ENCODE assay signal across 8 cellular contexts in the genomic region with DNA sequence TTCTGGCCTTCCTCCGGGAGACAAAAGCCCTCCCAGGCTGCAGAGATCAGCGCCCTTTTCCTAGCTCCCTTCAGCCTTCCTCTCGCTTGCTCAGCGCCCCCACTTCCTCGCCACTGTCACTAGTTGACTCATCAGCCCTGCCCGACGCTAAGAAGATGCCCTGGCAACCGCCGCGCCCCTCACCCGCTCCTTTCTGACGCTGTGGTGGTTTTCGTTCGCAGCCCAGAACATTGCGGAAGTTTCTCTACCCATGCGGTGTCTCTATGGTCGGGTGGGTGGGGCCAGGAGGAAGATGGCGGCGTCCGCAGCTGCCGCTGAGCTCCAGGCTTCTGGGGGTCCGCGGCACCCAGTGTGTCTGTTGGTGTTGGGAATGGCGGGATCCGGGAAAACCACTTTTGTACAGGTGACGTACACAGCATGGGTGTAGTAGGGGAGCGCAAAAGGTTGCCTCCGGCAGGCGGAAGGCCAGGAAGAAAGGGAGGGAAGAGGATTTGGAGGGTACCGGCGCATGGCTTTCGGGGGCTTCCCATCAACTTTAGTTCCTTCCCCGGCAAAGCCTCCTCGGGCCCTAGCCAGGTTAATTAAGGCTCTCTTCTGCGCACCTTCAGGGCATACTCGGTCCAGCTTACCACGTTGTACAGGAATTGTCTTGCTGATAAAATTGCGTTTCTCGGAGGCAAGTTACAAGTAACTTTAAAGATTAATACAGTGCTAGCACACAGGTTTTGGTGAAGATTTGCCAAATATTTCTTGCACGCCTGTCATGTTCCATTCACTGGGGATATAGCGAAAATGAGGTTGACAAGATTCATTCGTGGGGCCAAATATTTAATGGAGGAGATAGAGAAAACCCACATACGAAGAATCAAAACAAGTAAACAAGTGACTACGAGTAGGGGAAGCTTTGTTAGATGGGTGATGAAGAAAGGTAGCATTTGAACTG. TPM values are rescaled to one million over a fixed set of nuclear protein-coding genes. Genes with fewer than 3 reads are reported as not detected.
A peak's percentile ranks its signal among the peaks of the same experiment; 100 is the strongest.
DNase-seq lines count a peak whose midpoint lies in the region; ATAC-seq and TF ChIP-seq lines count a peak whose summit lies in the region.

A gene with protein sequence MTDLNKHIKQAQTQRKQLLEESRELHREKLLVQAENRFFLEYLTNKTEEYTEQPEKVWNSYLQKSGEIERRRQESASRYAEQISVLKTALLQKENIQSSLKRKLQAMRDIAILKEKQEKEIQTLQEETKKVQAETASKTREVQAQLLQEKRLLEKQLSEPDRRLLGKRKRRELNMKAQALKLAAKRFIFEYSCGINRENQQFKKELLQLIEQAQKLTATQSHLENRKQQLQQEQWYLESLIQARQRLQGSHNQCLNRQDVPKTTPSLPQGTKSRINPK (minus strand): TSS at position 246 of the 943 bp plus-strand sequence. CDS start 1,213 bp downstream, outside the sequence.
A gene (plus strand): TSS at position 284 of the 943 bp plus-strand sequence. CDS start 9 bp downstream, at position 293.

- no peak for TF ChIP-seq CTCF in PC-3 (conservative IDR thresholded peaks at IDR 0.05; ENCODE audit: low read depth, low read length)

- peaks cover 30% of the 10 kb centered on the region for H3K4me1 Mint-ChIP-seq in activated T-cell treated with anti-CD3 and anti-CD28 coated beads, Interleukin-2, amount 50 U/mL, for 4 hours (ENCODE audit: low read depth)
- peaks cover 6 to 20% (median 10%) of the 10 kb centered on the region in 3 donors for H3K4me1 Mint-ChIP-seq in naive B cell
- H3K4me1 Mint-ChIP-seq in stimulated activated effector memory CD8-positive, alpha-beta T cell treated with anti-CD3 and anti-CD28 coated beads, Interleukin-12 subunit alpha, Interleukin-12 subunit beta, amount 100 ng/mL, for 72 hours: peaks cover 9% of the 10 kb centered on the region

- DNase-seq in DMS79 (lab: John Stamatoyannopoulos, UW) (peak; percentile 80), PC-3 (peak; percentile 96), fibroblast of gingiva (ENCODE audit: low read depth) (peak; percentile 90), naive B cell (peak; percentile 93)
- DNase-seq in activated T-cell treated with anti-CD3 and anti-CD28 coated beads, Interleukin-2, amount 50 U/mL, for 4 hours: peak; percentile 93
- DNase-seq in stimulated activated effector memory CD8-positive, alpha-beta T cell treated with anti-CD3 and anti-CD28 coated beads, Interleukin-12 subunit alpha, Interleukin-12 subunit beta, amount 100 ng/mL, for 72 hours (ENCODE audit: low spot score in 2 of 2): peak; percentile 85 to 96

- H3K36me3 ChIP-seq in PC-3 (ENCODE audit: low read depth, low read length): peaks cover 21% of the 10 kb centered on the region

- TF ChIP-seq EP300 in Ishikawa (IDR thresholded peaks at IDR 0.05; ENCODE audit: borderline replicate concordance): 0 out of 2 replicates have a peak, but pooled peaks have one; percentile 34

- H3K36me3 Mint-ChIP-seq in activated T-cell treated with anti-CD3 and anti-CD28 coated beads, Interleukin-2, amount 50 U/mL, for 4 hours (ENCODE audit: insufficient read depth): peaks cover 29% of the 10 kb centered on the region
- H3K36me3 Mint-ChIP-seq in naive B cell: peaks cover 19 to 25% of the 10 kb centered on the region in 2 donors
- H3K36me3 Mint-ChIP-seq in stimulated activated effector memory CD8-positive, alpha-beta T cell treated with anti-CD3 and anti-CD28 coated beads, Interleukin-12 subunit alpha, Interleukin-12 subunit beta, amount 100 ng/mL, for 72 hours: peaks cover 57% of the 10 kb centered on the region

- H3K9me2 ChIP-seq in PC-3 (replicated peaks; ENCODE audit: low read length): peaks cover 3% of the 10 kb centered on the region; the same call in 1 of the 2 replicates

- intact Hi-C loops in PC-3 (cut with micrococcal nuclease): loop anchor here (1.0 to 2.0 kb wide), 3 partner anchors 78 to 220 kb away; a partner anchor contains a TSS

- H2AFZ ChIP-seq in PC-3 (ENCODE audit: low read length): peak within 1 kb of the TSS; percentile 90

- peak; percentile 98 for ATAC-seq in GM21619 (IDR thresholded peaks at IDR 0.05; ENCODE audit: unreplicated experiment)
- peak; percentile 95 for ATAC-seq in PC-3
- ATAC-seq in activated T-cell treated with anti-CD3 and anti-CD28 coated beads, Interleukin-2, amount 50 U/mL, for 4 hours: peak; percentile 98
- ATAC-seq in naive B cell (ENCODE audit: low read depth in 2 of 2): peak; percentile 100
- peak; percentile 99 for ATAC-seq in stimulated activated effector memory CD8-positive, alpha-beta T cell treated with anti-CD3 and anti-CD28 coated beads, Interleukin-12 subunit alpha, Interleukin-12 subunit beta, amount 100 ng/mL, for 72 hours

- H3K4me1 ChIP-seq in PC-3 (ENCODE audit: insufficient read depth, low read length): peaks cover 23% of the 10 kb centered on the region

- H4K20me1 ChIP-seq in PC-3 (ENCODE audit: low read length): no peaks in the 10 kb centered on the region

- H3K9me3 ChIP-seq in PC-3 (ENCODE audit: low read length): no peaks in the 10 kb centered on the region

- H3K9me3 Mint-ChIP-seq in activated T-cell treated with anti-CD3 and anti-CD28 coated beads, Interleukin-2, amount 50 U/mL, for 4 hours: no peaks in the 10 kb centered on the region
- no peaks in the 10 kb centered on the region for H3K9me3 Mint-ChIP-seq in naive B cell
- no peaks in the 10 kb centered on the region for H3K9me3 Mint-ChIP-seq in stimulated activated effector memory CD8-positive, alpha-beta T cell treated with anti-CD3 and anti-CD28 coated beads, Interleukin-12 subunit alpha, Interleukin-12 subunit beta, amount 100 ng/mL, for 72 hours

- TSS peak; percentile 63 for BruUV-seq in PC-3 (replicated peaks; lab: Mats Ljungman, UMichigan)

- H3K27ac ChIP-seq in PC-3 (ENCODE audit: low read length): peak within 1 kb of the TSS; percentile 92

- H3K27ac Mint-ChIP-seq in naive B cell: peak within 1 kb of the TSS in 1 of 6 donors; percentile 61
- no peak within 1 kb of the TSS for H3K27ac Mint-ChIP-seq in stimulated activated effector memory CD8-positive, alpha-beta T cell treated with anti-CD3 and anti-CD28 coated beads, Interleukin-12 subunit alpha, Interleukin-12 subunit beta, amount 100 ng/mL, for 72 hours

- H3K27me3 ChIP-seq in PC-3 (ENCODE audit: low read length): no peaks in the 10 kb centered on the region

- peak within 1 kb of the TSS; percentile 97 for H3K4me2 ChIP-seq in PC-3 (ENCODE audit: low read length)

- H3K4me3 ChIP-seq in PC-3 (ENCODE audit: low read length): peak within 1 kb of the TSS; percentile 87

- CTCF ChIA-PET in PC-3 (lab: Charles Lee): interaction anchor here (0.8 kb wide), 1 partner anchor 54 kb away, joined by 5 read pairs; no protein-coding TSS in a partner anchor

- H3K9ac ChIP-seq in PC-3 (ENCODE audit: low read length): peak within 1 kb of the TSS; percentile 94

- POLR2A ChIA-PET in PC-3 (lab: Charles Lee; ENCODE audit: unreplicated experiment): interaction anchor here (0.6 kb wide), 3 partner anchors 114 to 336 kb away, joined by 3 to 12 read pairs (median 4); no protein-coding TSS in a partner anchor

- no peaks in the 10 kb centered on the region for H3F3A ChIP-seq in PC-3 (ENCODE audit: low read length, unreplicated experiment)

- TF ChIP-seq RAD21 in Ishikawa (IDR thresholded peaks at IDR 0.05; ENCODE audit: low read depth): peak; percentile 13; the same call in 1 of the 2 replicates

- peaks cover 35% of the 10 kb centered on the region for H3K79me2 ChIP-seq in PC-3 (ENCODE audit: low read length)

- H3K27me3 Mint-ChIP-seq in activated T-cell treated with anti-CD3 and anti-CD28 coated beads, Interleukin-2, amount 50 U/mL, for 4 hours (ENCODE audit: low read depth): no peaks in the 10 kb centered on the region
- H3K27me3 Mint-ChIP-seq in naive B cell: no peaks in the 10 kb centered on the region

- no peak within 1 kb of the TSS for H3K4me3 Mint-ChIP-seq in activated T-cell treated with anti-CD3 and anti-CD28 coated beads, Interleukin-2, amount 50 U/mL, for 4 hours
- peak within 1 kb of the TSS in 3 of 8 donors; percentile 33 to 54 (median 50) for H3K4me3 Mint-ChIP-seq in naive B cell
- no peak within 1 kb of the TSS for H3K4me3 Mint-ChIP-seq in stimulated activated effector memory CD8-positive, alpha-beta T cell treated with anti-CD3 and anti-CD28 coated beads, Interleukin-12 subunit alpha, Interleukin-12 subunit beta, amount 100 ng/mL, for 72 hours

TF ChIP-seq in Ishikawa, 13 proteins besides CTCF, POLR2A, EP300 and RAD21 (continues in another document):
- TF ChIP-seq, protein P1, sequence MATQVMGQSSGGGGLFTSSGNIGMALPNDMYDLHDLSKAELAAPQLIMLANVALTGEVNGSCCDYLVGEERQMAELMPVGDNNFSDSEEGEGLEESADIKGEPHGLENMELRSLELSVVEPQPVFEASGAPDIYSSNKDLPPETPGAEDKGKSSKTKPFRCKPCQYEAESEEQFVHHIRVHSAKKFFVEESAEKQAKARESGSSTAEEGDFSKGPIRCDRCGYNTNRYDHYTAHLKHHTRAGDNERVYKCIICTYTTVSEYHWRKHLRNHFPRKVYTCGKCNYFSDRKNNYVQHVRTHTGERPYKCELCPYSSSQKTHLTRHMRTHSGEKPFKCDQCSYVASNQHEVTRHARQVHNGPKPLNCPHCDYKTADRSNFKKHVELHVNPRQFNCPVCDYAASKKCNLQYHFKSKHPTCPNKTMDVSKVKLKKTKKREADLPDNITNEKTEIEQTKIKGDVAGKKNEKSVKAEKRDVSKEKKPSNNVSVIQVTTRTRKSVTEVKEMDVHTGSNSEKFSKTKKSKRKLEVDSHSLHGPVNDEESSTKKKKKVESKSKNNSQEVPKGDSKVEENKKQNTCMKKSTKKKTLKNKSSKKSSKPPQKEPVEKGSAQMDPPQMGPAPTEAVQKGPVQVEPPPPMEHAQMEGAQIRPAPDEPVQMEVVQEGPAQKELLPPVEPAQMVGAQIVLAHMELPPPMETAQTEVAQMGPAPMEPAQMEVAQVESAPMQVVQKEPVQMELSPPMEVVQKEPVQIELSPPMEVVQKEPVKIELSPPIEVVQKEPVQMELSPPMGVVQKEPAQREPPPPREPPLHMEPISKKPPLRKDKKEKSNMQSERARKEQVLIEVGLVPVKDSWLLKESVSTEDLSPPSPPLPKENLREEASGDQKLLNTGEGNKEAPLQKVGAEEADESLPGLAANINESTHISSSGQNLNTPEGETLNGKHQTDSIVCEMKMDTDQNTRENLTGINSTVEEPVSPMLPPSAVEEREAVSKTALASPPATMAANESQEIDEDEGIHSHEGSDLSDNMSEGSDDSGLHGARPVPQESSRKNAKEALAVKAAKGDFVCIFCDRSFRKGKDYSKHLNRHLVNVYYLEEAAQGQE (IDR thresholded peaks at IDR 0.05; ENCODE audit: low read depth): 0 out of 2 replicates have a peak, but pooled peaks have one; percentile 34
- TF ChIP-seq, protein P2, sequence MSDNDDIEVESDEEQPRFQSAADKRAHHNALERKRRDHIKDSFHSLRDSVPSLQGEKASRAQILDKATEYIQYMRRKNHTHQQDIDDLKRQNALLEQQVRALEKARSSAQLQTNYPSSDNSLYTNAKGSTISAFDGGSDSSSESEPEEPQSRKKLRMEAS (IDR thresholded peaks at IDR 0.05): peak; percentile 73

RNA-seq across cellular contexts. Expression of the first gene that starts in this region (rescaled TPM):
- 0.87 and 2.7 TPM in 2 replicates for total RNA-seq in PC-3 (2014; rRNA removed)
- under 1 TPM; 0.11 to 0.27 (median 0.25) TPM for total RNA-seq in activated T-cell treated with anti-CD3 and anti-CD28 coated beads, Interleukin-2, amount 50 U/mL, for 4 hours
- 1 to 10 TPM; 1.3 to 2.6 (median 1.8) TPM for polyA plus RNA-seq in naive B cell (ENCODE audit: low read depth in 6 of 6)

RNA-seq across cellular contexts. Expression of the second gene that starts in this region (rescaled TPM):
- total RNA-seq in PC-3 (2014; rRNA removed): 40.9 and 46.8 TPM in 2 replicates
- 10 to 100 TPM; 66.5 to 76.6 (median 69.4) TPM for total RNA-seq in activated T-cell treated with anti-CD3 and anti-CD28 coated beads, Interleukin-2, amount 50 U/mL, for 4 hours
- polyA plus RNA-seq in naive B cell (ENCODE audit: low read depth in 6 of 6): 10 to 100 TPM; 50.3 to 89.4 (median 62.2) TPM

Comparison
In these comparisons a context has a peak if more than half of its experiments do, and no peak if none do; other contexts are left out.
1. Peak in every context shown above with its lines: DNase-seq, ATAC-seq, H3K4me3 ChIP-seq and H3K27ac ChIP-seq.